9 cellular contexts compared by ENCODE assay signal in genomic region chr5:149546974-149547373, GRCh38. TPM values are rescaled to one million over a fixed set of nuclear protein-coding genes. Genes with fewer than 3 reads are reported as not detected.
DNase-seq lines count a peak whose midpoint lies in the region; ATAC-seq and TF ChIP-seq lines count a peak whose summit lies in the region.
"Had no signal": no experiment of that assay in that cellular context is flagged by ENCODE, and none has a peak within 500 bp of the region (broad histone marks: within the 10 kb centered on the region; RNA-seq: fewer than 3 reads in every experiment).

No MANE protein-coding gene starts in this region.

- TF ChIP-seq CTCF in PC-9 (conservative IDR thresholded peaks at IDR 0.05), result no peak
- no peak for TF ChIP-seq CTCF in esophagus muscularis mucosa (IDR thresholded peaks at IDR 0.05)
- TF ChIP-seq CTCF in A673 (conservative IDR thresholded peaks at IDR 0.05; ENCODE audit: low read depth, low read length), result no peak

- no peak for TF ChIP-seq EP300 in esophagus muscularis mucosa (IDR thresholded peaks at IDR 0.05)

- POLR2A ChIA-PET in PC-9 (lab: Charles Lee; ENCODE audit: unreplicated experiment), result interaction anchor here (0.5 to 1.1 kb wide), 8 partner anchors 15 to 774 kb away, joined by 3 to 11 read pairs (median 4); no protein-coding TSS in a partner anchor
- POLR2A ChIA-PET in A673 (lab: Charles Lee; ENCODE audit: low non-redundant PET), result interaction anchor here (0.7 kb wide), 1 partner anchor 61 kb away, joined by 4 read pairs; no protein-coding TSS in a partner anchor

- H3K27ac ChIP-seq in PC-9 (peak overlapping the region; percentile 86), esophagus muscularis mucosa (replicated peaks in 1 of 4) (peak overlapping the region; percentile 99), A673 (ENCODE audit: low read depth, low read length, poor library complexity, severe bottlenecking) (no peak overlapping the region)

- H3K4me1 ChIP-seq in PC-9 (replicated peaks; ENCODE audit: insufficient read depth), result peaks cover 43% of the 10 kb centered on the region
- H3K4me1 ChIP-seq in esophagus muscularis mucosa, result peaks cover 65 to 75% (median 72%) of the 10 kb centered on the region in 4 donors
- H3K4me1 ChIP-seq in A673 (ENCODE audit: insufficient read depth, low read length, poor library complexity, severe bottlenecking), result peaks cover 33% of the 10 kb centered on the region

- H3K27me3 ChIP-seq in PC-9 (ENCODE audit: insufficient read depth, low read depth) (no peaks in the 10 kb centered on the region), esophagus muscularis mucosa (no peaks in the 10 kb centered on the region), A673 (replicated peaks; ENCODE audit: insufficient read depth, low read depth, low read length, poor library complexity) (no peaks in the 10 kb centered on the region)

- H3K4me2 ChIP-seq in PC-9, result peak overlapping the region; percentile 96

- intact Hi-C loops in PC-9 (cut with micrococcal nuclease; ENCODE audit: unreplicated experiment), result no loop called here
- intact Hi-C loops in esophagus muscularis mucosa (cut with DNase I), result loop anchor here (5.0 kb wide), 1 partner anchor 50 kb away; no protein-coding TSS in a partner anchor
- intact Hi-C loops in A673 (cut with micrococcal nuclease; ENCODE audit: unreplicated experiment), result no loop called here
- intact Hi-C loops in left ventricle myocardium superior (cut with micrococcal nuclease), result no loop called here

- no peak overlapping the region for H2AFZ ChIP-seq in PC-9

- CTCF ChIA-PET in PC-9 (lab: Charles Lee), result interaction anchor here (0.6 to 0.7 kb wide), 3 partner anchors 23 to 189 kb away, joined by 3 to 5 read pairs (median 3); partner anchors contain the start of gene PCYOX1L
- CTCF ChIA-PET in A673 (lab: Charles Lee), result interaction anchor here (0.6 kb wide), 1 partner anchor 17 kb away, joined by 11 read pairs; no protein-coding TSS in a partner anchor

- H3K36me3 ChIP-seq in PC-9 (ENCODE audit: low read depth) (peaks cover 58% of the 10 kb centered on the region), esophagus muscularis mucosa (peaks cover 9 to 55% (median 28%) of the 10 kb centered on the region in 4 donors), A673 (ENCODE audit: insufficient read depth, low read length, poor library complexity, severe bottlenecking) (peaks cover 64% of the 10 kb centered on the region)

- no peak for ATAC-seq in HG03460 (IDR thresholded peaks at IDR 0.05; ENCODE audit: unreplicated experiment)
- ATAC-seq in left ventricle myocardium superior, result no peak

- DNase-seq in SIG-M5 treated with dmso at 0.1 percent for 504 hours (lab: John Stamatoyannopoulos, UW; ENCODE audit: unreplicated experiment), result peak; percentile 75
- no peak for DNase-seq in SIG-M5 (lab: John Stamatoyannopoulos, UW)
- DNase-seq in PC-9, result peak in 1 of 2 experiments; percentile 94
- DNase-seq in esophagus muscularis mucosa (ENCODE audit: extremely low spot score), result no peak
- DNase-seq in renal cortical epithelial cell (ENCODE audit: low read depth), result peak; percentile 35
- no peak for DNase-seq in A673 (ENCODE audit: low spot score)
- DNase-seq in left ventricle myocardium superior, result no peak
- DNase-seq: activated CD4-positive, CD25-positive, alpha-beta regulatory T cell had no signal

- peaks cover 60% of the 10 kb centered on the region for H4K20me1 ChIP-seq in PC-9 (ENCODE audit: insufficient read depth)

- H3F3A ChIP-seq in PC-9 (ENCODE audit: insufficient read depth, low read depth), result peaks cover 63% of the 10 kb centered on the region

- peaks cover 91% of the 10 kb centered on the region for H3K79me2 ChIP-seq in PC-9 (ENCODE audit: low read depth)

- no peak for TF ChIP-seq POLR2A in esophagus muscularis mucosa (IDR thresholded peaks at IDR 0.05; ENCODE audit: low read depth)

- H3K9me2 ChIP-seq in PC-9 (ENCODE audit: insufficient read depth), result no peaks in the 10 kb centered on the region

- H3K4me3 ChIP-seq in PC-9 (peak overlapping the region; percentile 40; the same call in 1 of the 2 replicates), esophagus muscularis mucosa (peak overlapping the region; percentile 3 to 95 (median 90)), A673 (ENCODE audit: low read depth, low read length, poor library complexity, severe bottlenecking) (no peak overlapping the region)

- BruUV-seq in PC-9 (replicated peaks; lab: Mats Ljungman, UMichigan), result no TSS peak
- BruUV-seq in A673 (replicated peaks; lab: Mats Ljungman, UMichigan), result no TSS peak

- H3K9me3 ChIP-seq in PC-9 (ENCODE audit: insufficient read depth, low read depth) (no peaks in the 10 kb centered on the region), esophagus muscularis mucosa (no peaks in the 10 kb centered on the region), A673 (ENCODE audit: low read depth, low read length, poor library complexity, severe bottlenecking) (no peaks in the 10 kb centered on the region)

RNA-seq across cellular contexts. Expression of gene CSNK1A1, which starts 4.3 kb away (rescaled TPM):
- 300 and 334 TPM in 2 replicates for total RNA-seq in PC-9 (2021)
- total RNA-seq in esophagus muscularis mucosa, result 100 to 1,000 TPM; 283 to 347 (median 336) TPM
- total RNA-seq in renal cortical epithelial cell, result 316 and 512 TPM in 2 replicates
- total RNA-seq in A673 (2021), result 237 and 244 TPM in 2 replicates
- total RNA-seq in left ventricle myocardium superior, result 214 TPM

RNA-seq across cellular contexts. Expression of gene ARHGEF37, which starts 34.3 kb away (rescaled TPM):
- total RNA-seq in PC-9 (2021) (5.5 and 8.6 TPM in 2 replicates), esophagus muscularis mucosa (10 to 100 TPM; 11.9 to 22.0 (median 19.5) TPM), renal cortical epithelial cell (10.2 and 10.8 TPM in 2 replicates), A673 (2021) (0.64 and 1.7 TPM in 2 replicates), left ventricle myocardium superior (32.8 TPM)

Comparison
In these comparisons a context has a peak if more than half of its experiments do, and no peak if none do; other contexts are left out.
1. DNase-seq: peak in SIG-M5 treated with dmso at 0.1 percent for 504 hours (single experiment) and renal cortical epithelial cell (single experiment); none in SIG-M5 (single experiment), esophagus muscularis mucosa (single experiment), A673 (single experiment) and left ventricle myocardium superior (single experiment).